12 cellular contexts compared by ENCODE assay signal in the genomic region with DNA sequence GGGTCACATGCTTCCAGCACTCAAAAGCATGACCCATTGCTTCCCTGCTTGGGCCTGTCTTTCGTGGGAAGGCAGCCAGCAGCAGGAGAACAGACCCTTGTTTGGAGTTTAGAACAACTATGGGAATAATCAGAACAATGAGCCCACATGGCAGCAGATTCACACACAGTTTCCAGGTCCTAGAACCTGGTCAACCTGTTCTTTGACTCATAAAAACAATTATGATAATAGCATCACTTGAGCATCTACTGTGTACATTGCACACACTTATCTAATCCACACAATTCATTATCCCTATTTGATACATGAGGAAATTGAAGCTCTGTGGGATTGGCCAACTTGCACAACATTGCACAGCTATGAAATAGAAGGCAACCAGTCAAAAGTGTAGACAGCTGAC.
"Had no signal": no experiment of that assay in that cellular context is flagged by ENCODE, and none has a peak within 500 bp of the region (broad histone marks: within the 10 kb centered on the region; RNA-seq: fewer than 3 reads in every experiment).

No MANE protein-coding gene starts in this region.

- H3K4me1 ChIP-seq: colonic mucosa, stomach, uterus had no signal

- H3K27ac ChIP-seq: colonic mucosa, hepatocyte, stomach, uterus had no signal

- ATAC-seq: WTC11 had no signal

- DNase-seq: activated CD4-positive, alpha-beta T cell treated with anti-CD3 and anti-CD28 coated beads, Interleukin-2, amount 10 ng/mL, durations not matched to agents 7 days and 5 days; activated CD8-positive, alpha-beta memory T cell treated with anti-CD3 and anti-CD28 coated beads for 24 hours; activated naive CD4-positive, alpha-beta T cell treated with anti-CD3 and anti-CD28 coated beads, Interleukin-2, amount 10 ng/mL, durations not matched to agents 7 days and 5 days; caudate nucleus; colonic mucosa; effector CD4-positive, alpha-beta T cell; kidney; stomach; uterus had no signal

- H3K4me2 ChIP-seq: hepatocyte had no signal

- H3K79me2 ChIP-seq: hepatocyte had no signal

- H3K9me3 ChIP-seq: colonic mucosa, stomach, uterus had no signal

- FAIRE-seq: endothelial cell of umbilical vein, kidney had no signal

- H3K4me3 ChIP-seq: colonic mucosa, hepatocyte, stomach, uterus had no signal

- H2AFZ ChIP-seq: hepatocyte had no signal

- H3K36me3 ChIP-seq: colonic mucosa, stomach, uterus had no signal

- H3K27me3 ChIP-seq: colonic mucosa, hepatocyte, stomach, uterus had no signal
